In the genomic region with DNA sequence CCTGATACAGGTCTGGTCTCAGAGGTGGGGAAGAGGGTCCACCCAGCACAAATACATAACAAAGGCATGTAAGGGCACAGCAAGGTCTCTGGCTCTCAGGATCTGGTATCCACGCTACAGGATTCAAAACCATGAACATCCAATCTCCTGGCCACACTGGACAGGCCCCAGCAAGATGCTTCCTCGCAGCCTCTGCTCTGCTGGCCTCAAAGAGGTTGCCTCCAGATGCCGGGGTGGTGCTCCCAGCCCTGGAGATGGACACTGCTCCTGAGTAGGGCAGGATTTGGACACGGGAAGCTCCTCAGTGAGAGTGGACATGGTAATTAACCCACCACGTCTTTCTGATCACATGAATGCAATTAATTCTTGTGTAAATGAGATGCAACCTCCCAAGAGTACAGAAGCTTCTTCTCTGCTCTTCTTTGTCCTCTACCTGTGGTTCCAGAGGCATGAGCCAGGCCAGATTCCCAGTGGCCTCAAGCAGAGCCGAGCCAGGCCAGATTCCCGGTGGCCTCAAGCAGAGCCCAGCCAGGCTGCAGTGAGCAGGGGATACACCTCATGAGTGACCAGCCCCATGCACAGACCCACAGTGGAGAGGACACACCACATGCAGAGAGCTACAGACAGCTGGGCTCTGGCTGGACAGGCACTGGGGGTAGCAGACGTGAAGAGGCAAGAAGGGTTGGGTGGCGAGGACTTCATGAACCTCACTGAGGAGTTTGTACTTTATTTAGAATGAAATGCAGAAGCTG, we compare ENCODE assay signal across 10 cellular contexts.
"Had no signal": no experiment of that assay in that cellular context is flagged by ENCODE, and none has a peak within 500 bp of the region (broad histone marks: within the 10 kb centered on the region; RNA-seq: fewer than 3 reads in every experiment).

No MANE protein-coding gene starts in this region.

- FAIRE-seq: H54 had no signal

- H3K27ac ChIP-seq: GM23248 had no signal

- H2AFZ ChIP-seq: GM23248, GM23338 had no signal

- H3K4me3 Mint-ChIP-seq: GM23338, H9, HFFc6 had no signal

- H3K9ac ChIP-seq: GM23248 had no signal

- H3K27ac Mint-ChIP-seq: GM23338, HFFc6 had no signal

- H3K4me1 Mint-ChIP-seq: GM23338 had no signal

- H3K36me3 ChIP-seq: HAP-1 had no signal

- H3K4me2 ChIP-seq: GM23338 had no signal

- DNase-seq: GM23248, GOT3, H7, H9, HCEC 1CT, HFFc6 had no signal

- ATAC-seq: GM23338, HCT116 had no signal

- H3K4me1 ChIP-seq: HAP-1 had no signal

- H3K9me3 Mint-ChIP-seq: H9 had no signal

- H3K9me3 ChIP-seq: HAP-1 had no signal

- H3K4me3 ChIP-seq: GM23248, GM23338, HAP-1 had no signal
